In genomic region chr12:54368709-54369596, GRCh38 we compare ENCODE assay signal across 8 cellular contexts. TPM values are rescaled to one million over a fixed set of nuclear protein-coding genes. Genes with fewer than 3 reads are reported as not detected.
DNase-seq lines count a peak whose midpoint lies in the region; ATAC-seq and TF ChIP-seq lines count a peak whose summit lies in the region.

No MANE protein-coding gene starts in this region.

- peaks cover 10% of the 10 kb centered on the region for H3K4me1 Mint-ChIP-seq in endodermal cell

- H3K36me3 ChIP-seq in BLaER1 (peaks cover 27% of the 10 kb centered on the region; the same call in 1 of the 2 replicates), endodermal cell (ENCODE audit: control insufficient read depth, insufficient read depth, low read length) (no peaks in the 10 kb centered on the region)

- H4K20me1 ChIP-seq in BLaER1 = peaks cover 3% of the 10 kb centered on the region; the same call in 1 of the 2 replicates

- H3K27ac Mint-ChIP-seq in endodermal cell = peak overlapping the region; percentile 33

- H3K4me1 ChIP-seq in BLaER1 = peaks cover 66% of the 10 kb centered on the region
- H3K4me1 ChIP-seq in endodermal cell (ENCODE audit: control insufficient read depth, insufficient read depth, low read length) = no peaks in the 10 kb centered on the region

- WGBS in endodermal cell (ENCODE audit: insufficient coverage in 1 of 2, insufficient read length in 1 of 2), 2 experiments = 35 to 40% methylated on average over 24 to 40 of the region's 40 CpGs

- H3K27ac ChIP-seq in BLaER1 (peak overlapping the region; percentile 69), HL-60 (replicated peaks) (peak overlapping the region; percentile 56), endodermal cell (ENCODE audit: low read depth, low read length) (peak overlapping the region; percentile 90)

- TF ChIP-seq CTCF in HL-60 (IDR thresholded peaks at IDR 0.05; ENCODE audit: insufficient read depth, low read length) (peak; percentile 94), endodermal cell (conservative IDR thresholded peaks at IDR 0.05) (peak; percentile 85)

- H3K4me3 ChIP-seq in BLaER1 (no peak overlapping the region), HL-60 (replicated peaks; ENCODE audit: insufficient read depth, low read length) (peak overlapping the region; percentile 28), endodermal cell (ENCODE audit: low read length) (no peak overlapping the region)

- H3K9me3 ChIP-seq in BLaER1 (no peaks in the 10 kb centered on the region), endodermal cell (ENCODE audit: control insufficient read depth, low read length) (no peaks in the 10 kb centered on the region)

- H3K27me3 ChIP-seq in BLaER1 (no peaks in the 10 kb centered on the region), HL-60 (ENCODE audit: insufficient read depth, poor library complexity, severe bottlenecking) (no peaks in the 10 kb centered on the region), endodermal cell (ENCODE audit: control insufficient read depth, insufficient read depth, low read length, poor library complexity, severe bottlenecking) (peaks cover 17% of the 10 kb centered on the region)

- H3K36me3 Mint-ChIP-seq in endodermal cell (ENCODE audit: low read depth) = peaks cover 16% of the 10 kb centered on the region

- H3K9me3 Mint-ChIP-seq in endodermal cell = no peaks in the 10 kb centered on the region

- DNase-seq in HL-60 (ENCODE audit: low read depth in 1 of 2, low spot score in 1 of 2) (peak in 1 of 2 experiments; percentile 92), NK-92 (lab: John Stamatoyannopoulos, UW; ENCODE audit: unreplicated experiment) (peak; percentile 25), endodermal cell (peak; percentile 96), midbrain (lab: John Stamatoyannopoulos, UW) (peak; percentile 90)
- DNase-seq in activated CD8-positive, alpha-beta memory T cell treated with anti-CD3 and anti-CD28 coated beads for 4 hours (ENCODE audit: low read depth in 2 of 2) = peak; percentile 74 to 83
- DNase-seq in stimulated activated CD8-positive, alpha-beta memory T cell treated with anti-CD3 and anti-CD28 coated beads, Interleukin-15, amount 100 ng/mL, for 4 hours (ENCODE audit: low read depth in 2 of 2) = peak; percentile 70 to 76

- H3K27me3 Mint-ChIP-seq in endodermal cell (ENCODE audit: insufficient read depth) = peaks cover 60% of the 10 kb centered on the region

- peak overlapping the region; percentile 87 for H3K4me2 ChIP-seq in BLaER1

- H3K9ac ChIP-seq in BLaER1 = peak overlapping the region; percentile 72
- H3K9ac ChIP-seq in endodermal cell (ENCODE audit: extremely low read depth, low read length, poor library complexity, severe bottlenecking) = peak overlapping the region; percentile 21

- H3K4me3 Mint-ChIP-seq in endodermal cell = peak overlapping the region; percentile 45

- ATAC-seq in GM19324 (IDR thresholded peaks at IDR 0.05; ENCODE audit: low FRiP score, unreplicated experiment) = peak; percentile 69

RNA-seq across cellular contexts. Expression of gene GPR84, which starts 4.7 kb away (rescaled TPM):
- total RNA-seq in endodermal cell = not detected
- 0.11 TPM for polyA plus RNA-seq in endodermal cell (2013, experiment 1 of 2)
- polyA plus RNA-seq in endodermal cell (2013, experiment 2 of 2) = not detected

RNA-seq across cellular contexts. Expression of gene ZNF385A, which starts 15.6 kb away (rescaled TPM):
- total RNA-seq in endodermal cell = 10 to 100 TPM; 10.5 to 16.3 TPM
- 39.3 TPM for polyA plus RNA-seq in endodermal cell (2013, experiment 1 of 2)
- 35.5 TPM for polyA plus RNA-seq in endodermal cell (2013, experiment 2 of 2)

RNA-seq across cellular contexts. Expression of gene COPZ1, which starts 44.0 kb away (rescaled TPM):
- 100 to 1,000 TPM; 153 to 183 TPM for total RNA-seq in endodermal cell
- polyA plus RNA-seq in endodermal cell (2013, experiment 1 of 2) = 138 TPM
- polyA plus RNA-seq in endodermal cell (2013, experiment 2 of 2) = 134 TPM

RNA-seq across cellular contexts. Expression of gene ITGA5, which starts 50.1 kb away (rescaled TPM):
- 100 to 1,000 TPM; 189 to 243 TPM for total RNA-seq in endodermal cell
- polyA plus RNA-seq in endodermal cell (2013, experiment 1 of 2) = 71.1 TPM
- 77.0 TPM for polyA plus RNA-seq in endodermal cell (2013, experiment 2 of 2)
